ENCODE assay signal across 16 cellular contexts in the genomic region with DNA sequence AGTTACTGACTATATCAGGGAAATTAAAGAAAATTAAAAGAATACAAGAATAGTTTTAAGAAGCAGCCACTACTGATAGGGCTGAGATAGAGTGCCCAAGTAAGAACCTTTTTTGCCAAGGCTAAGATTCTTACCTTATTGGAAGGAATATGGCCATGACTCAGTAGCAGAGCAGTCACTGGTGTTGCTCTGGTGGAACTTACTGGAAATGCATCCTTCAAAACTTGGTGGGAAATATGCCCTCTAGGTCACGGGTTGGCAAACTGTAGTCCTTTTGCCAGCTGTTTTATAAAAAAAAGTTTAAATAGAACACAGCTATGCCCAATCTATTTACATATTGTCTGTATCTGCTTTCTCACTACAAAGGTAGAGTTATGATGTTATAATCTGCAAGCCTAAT. TPM values are rescaled to one million over a fixed set of nuclear protein-coding genes. Genes with fewer than 3 reads are reported as not detected.
DNase-seq lines count a peak whose midpoint lies in the region; ATAC-seq, FAIRE-seq and TF ChIP-seq lines count a peak whose summit lies in the region.
"Had no signal": no experiment of that assay in that cellular context is flagged by ENCODE, and none has a peak within 500 bp of the region (broad histone marks: within the 10 kb centered on the region; RNA-seq: fewer than 3 reads in every experiment).

No MANE protein-coding gene starts in this region.

- H3K4me3 ChIP-seq in A549 (no peak overlapping the region), fibroblast of pulmonary artery (replicated peaks; ENCODE audit: low read depth, low read length) (no peak overlapping the region)
- H3K4me3 ChIP-seq: dorsolateral prefrontal cortex had no signal

- TF ChIP-seq POLR2A in A549 (IDR thresholded peaks at IDR 0.05; ENCODE audit: low read length) (no peak), H54 (IDR thresholded peaks at IDR 0.05; ENCODE audit: low read depth, low read length) (no peak)

- no peak overlapping the region for H3K27ac ChIP-seq in A549
- H3K27ac ChIP-seq: C4-2B, dorsolateral prefrontal cortex, RWPE1 had no signal

- in situ Hi-C loops in SK-MEL-5 (cut with HindIII; ENCODE audit: low pct_unique_long_range_greater_than_20kb, low sequenced_read_pairs): no loop called here

- TF ChIP-seq EP300 in A549 (IDR thresholded peaks at IDR 0.05): no peak

- POLR2A ChIA-PET in A549 (lab: Yijun Ruan, JAX): no interaction called here

- WGBS in A549 (ENCODE audit: missing lambda C conversion rate): 94% methylated on average over 1 of the region's 1 CpG

- DNase-seq in A549 (ENCODE audit: low read depth in 1 of 2, low spot score in 1 of 2): peak in 1 of 2 experiments; percentile 13
- peak; percentile 8 for DNase-seq in DMS114 treated with DMSO at 0.1 percent for 48 hours (lab: John Stamatoyannopoulos, UW; ENCODE audit: unreplicated experiment)
- DNase-seq in SK-MEL-5 (ENCODE audit: low read depth, low spot score): peak; percentile 26
- DNase-seq in fibroblast of pulmonary artery (ENCODE audit: low read depth): peak; percentile 17
- DNase-seq in OCI-M2 (lab: John Stamatoyannopoulos, UW; ENCODE audit: unreplicated experiment): no peak
- no peak for DNase-seq in H54 (ENCODE audit: insufficient read length, low spot score)
- no peak for DNase-seq in hepatic stellate cell (ENCODE audit: low spot score)
- DNase-seq: dorsolateral prefrontal cortex; hypothalamus; NCI-H1092 treated with DMSO at 0.1 percent for 48 hours; NCI-H524; stimulated activated naive B cell treated with anti-CD40 and anti-IgM and Interleukin-4, amounts not matched to agents 10 μg/mL and 1 μg/mL and 100 μg/mL, for 72 hours; T-helper 9 cell had no signal

- FAIRE-seq in A549 (lab: Jason Lieb, UNC) (no peak), H54 (lab: Jason Lieb, UNC) (no peak)

- H3K9me3 ChIP-seq in A549: no peaks in the 10 kb centered on the region

- H3K4me2 ChIP-seq in A549: no peak overlapping the region

- peaks cover 11% of the 10 kb centered on the region; the same call in 2 of the 3 replicates for H3K4me1 ChIP-seq in A549

- no peak for TF ChIP-seq CTCF in A549 (IDR thresholded peaks at IDR 0.05)
- TF ChIP-seq CTCF in fibroblast of pulmonary artery (IDR thresholded peaks at IDR 0.05; ENCODE audit: low read length, missing control alignments): peak; percentile 13

- no peak for TF ChIP-seq RAD21 in A549 (conservative IDR thresholded peaks at IDR 0.05 in 1 of 2, IDR thresholded peaks at IDR 0.05 in 1 of 2)

- CTCF ChIA-PET in A549 (lab: Yijun Ruan, JAX): no interaction called here

- peak; percentile 73 to 77; a peak in 4 of 6 replicates for ATAC-seq in A549
- ATAC-seq in HG02610 (IDR thresholded peaks at IDR 0.05; ENCODE audit: unreplicated experiment): no peak
- ATAC-seq: stimulated activated naive B cell treated with anti-CD40 and anti-IgM and Interleukin-4, amounts not matched to agents 10 μg/mL and 1 μg/mL and 100 μg/mL, for 72 hours had no signal

TF ChIP-seq in A549, 52 proteins besides CTCF, POLR2A, EP300 and RAD21:
- TF ChIP-seq CHD4 (IDR thresholded peaks at IDR 0.05; ENCODE audit: borderline replicate concordance): no peak
- no peak for TF ChIP-seq KDM5A (IDR thresholded peaks at IDR 0.05)
- TF ChIP-seq RNF2 (IDR thresholded peaks at IDR 0.05; ENCODE audit: borderline replicate concordance, low read depth): no peak
- no peak for TF ChIP-seq ZSCAN20 (CRISPR knock-in tag; IDR thresholded peaks at IDR 0.05)
- no peak for TF ChIP-seq MYC (IDR thresholded peaks at IDR 0.05; ENCODE audit: borderline replicate concordance, low read length)
- TF ChIP-seq SREBF2 (IDR thresholded peaks at IDR 0.05): no peak
- no peak for TF ChIP-seq FOXS1 (CRISPR knock-in tag; IDR thresholded peaks at IDR 0.05)
- TF ChIP-seq EHMT2 (IDR thresholded peaks at IDR 0.05; ENCODE audit: low read depth): no peak
- no peak for TF ChIP-seq HDAC2 (IDR thresholded peaks at IDR 0.05)
- no peak for TF ChIP-seq GATA3 (IDR thresholded peaks at IDR 0.05; ENCODE audit: borderline replicate concordance)
- TF ChIP-seq MAFK (IDR thresholded peaks at IDR 0.05; ENCODE audit: partially characterized antibody): no peak
- TF ChIP-seq TFCP2L1 (CRISPR knock-in tag; IDR thresholded peaks at IDR 0.05): no peak
- no peak for TF ChIP-seq NR3C1 (IDR thresholded peaks at IDR 0.05)
- TF ChIP-seq, protein P1, sequence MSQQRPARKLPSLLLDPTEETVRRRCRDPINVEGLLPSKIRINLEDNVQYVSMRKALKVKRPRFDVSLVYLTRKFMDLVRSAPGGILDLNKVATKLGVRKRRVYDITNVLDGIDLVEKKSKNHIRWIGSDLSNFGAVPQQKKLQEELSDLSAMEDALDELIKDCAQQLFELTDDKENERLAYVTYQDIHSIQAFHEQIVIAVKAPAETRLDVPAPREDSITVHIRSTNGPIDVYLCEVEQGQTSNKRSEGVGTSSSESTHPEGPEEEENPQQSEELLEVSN (IDR thresholded peaks at IDR 0.05; ENCODE audit: borderline replicate concordance, low read depth): no peak

RNA-seq across cellular contexts. Expression of a gene that starts 6.0 kb away (rescaled TPM):
- polyA plus RNA-seq in A549 (2011; rRNA removed): 25.9 and 27.9 TPM in 2 replicates
- 8.4 and 9.0 TPM in 2 replicates for polyA plus RNA-seq in A549 (2012; cell fraction: cytosol; rRNA removed)
- polyA plus RNA-seq in A549 (2012; cell fraction: nucleus; rRNA removed): 7.9 and 8.2 TPM in 2 replicates
- polyA plus RNA-seq in A549 (2017; fragmentation: RNase III; extraction: RNeasy Plus Mini Kit Qiagen cat#74134 plus additional on column Dnase treatment): 8.3 to 9.2 TPM (median 8.4 TPM) in 3 replicates
- polyA minus RNA-seq in A549 (2011; rRNA and poly(A)+ RNA removed): 11.0 and 14.4 TPM in 2 replicates
- 16.2 and 20.4 TPM in 2 replicates for total RNA-seq in SK-MEL-5 (2014; rRNA removed; shearing (Covaris generic))
- 10.2 and 10.4 TPM in 2 replicates for polyA plus RNA-seq in SK-MEL-5 (2015; cell fraction: cytosol; rRNA removed)
- polyA plus RNA-seq in SK-MEL-5 (2015; cell fraction: nucleus; rRNA removed): 31.4 and 45.1 TPM in 2 replicates

Comparison
In these comparisons a context has a peak if more than half of its experiments do, and no peak if none do; other contexts are left out.
1. DNase-seq: peak in DMS114 treated with DMSO at 0.1 percent for 48 hours (single experiment), SK-MEL-5 (single experiment) and fibroblast of pulmonary artery (single experiment); none in OCI-M2 (single experiment), H54 (single experiment) and hepatic stellate cell (single experiment).